ENCODE assay signal across 8 cellular contexts in the genomic region with DNA sequence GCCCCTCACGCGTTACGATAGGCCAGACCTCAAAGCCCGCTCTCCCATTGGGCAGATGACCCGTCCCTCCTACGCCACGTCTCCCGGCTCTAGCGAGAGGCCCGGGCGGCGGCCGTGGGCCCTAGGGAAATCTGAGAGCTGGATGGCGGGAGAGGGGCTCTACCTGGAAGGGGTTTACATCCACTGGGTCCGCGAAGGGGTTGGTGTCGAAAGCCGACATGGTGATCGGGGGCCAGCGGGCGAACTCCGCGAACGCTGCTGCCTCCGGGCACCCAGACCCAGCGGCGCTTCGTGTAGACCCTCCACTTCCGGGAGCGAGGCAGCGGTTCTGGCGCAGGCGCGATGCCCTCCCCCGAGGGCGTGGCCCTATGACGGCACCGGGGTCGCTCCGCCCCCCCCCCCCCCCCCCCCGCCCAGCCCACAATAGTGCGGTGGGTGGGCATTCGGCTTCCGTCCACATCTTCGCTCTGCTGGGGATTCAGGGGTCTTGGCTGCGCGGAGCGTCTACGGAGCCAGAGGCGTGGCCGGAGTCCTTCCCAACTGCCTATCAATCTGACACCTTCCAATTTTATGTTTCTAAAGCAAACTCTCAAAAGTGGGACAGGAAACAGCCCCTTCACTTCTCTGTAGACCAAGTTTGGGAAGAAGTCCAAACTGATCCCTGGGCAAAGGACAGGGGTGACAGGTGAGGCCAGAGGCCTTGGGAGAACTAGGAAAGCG. TPM values are rescaled to one million over a fixed set of nuclear protein-coding genes. Genes with fewer than 3 reads are reported as not detected.
DNase-seq lines count a peak whose midpoint lies in the region; ATAC-seq lines count a peak whose summit lies in the region.

A gene with protein sequence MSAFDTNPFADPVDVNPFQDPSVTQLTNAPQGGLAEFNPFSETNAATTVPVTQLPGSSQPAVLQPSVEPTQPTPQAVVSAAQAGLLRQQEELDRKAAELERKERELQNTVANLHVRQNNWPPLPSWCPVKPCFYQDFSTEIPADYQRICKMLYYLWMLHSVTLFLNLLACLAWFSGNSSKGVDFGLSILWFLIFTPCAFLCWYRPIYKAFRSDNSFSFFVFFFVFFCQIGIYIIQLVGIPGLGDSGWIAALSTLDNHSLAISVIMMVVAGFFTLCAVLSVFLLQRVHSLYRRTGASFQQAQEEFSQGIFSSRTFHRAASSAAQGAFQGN (minus strand): TSS at position 330 of the 720 bp plus-strand sequence. CDS start 110 bp downstream, at position 220.

- peak; percentile 58 for ATAC-seq in GM21360 (IDR thresholded peaks at IDR 0.05; ENCODE audit: unreplicated experiment)

- peak; percentile 79 for DNase-seq in COLO829 (ENCODE audit: low spot score)
- DNase-seq in HT-29 (ENCODE audit: low spot score) = peak; percentile 96
- peak; percentile 97 for DNase-seq in NK-92 treated with Interleukin-12 subunit alpha and Interleukin-12 subunit beta, amount 100 ng/mL, for 24 hours (lab: John Stamatoyannopoulos, UW)
- DNase-seq in activated CD8-positive, alpha-beta memory T cell treated with anti-CD3 and anti-CD28 coated beads for 24 hours = peak; percentile 97
- peak; percentile 86 for DNase-seq in effector CD4-positive, alpha-beta T cell
- peak; percentile 95 to 97 for DNase-seq in lung microvascular endothelial cell (ENCODE audit: low read depth in 2 of 2)
- peak; percentile 73 to 82 (median 82) for DNase-seq in stimulated activated CD4-positive, alpha-beta T cell treated with anti-CD3 and anti-CD28 coated beads, TNF-alpha, amount 100 ng/mL, for 4 hours (ENCODE audit: low read depth in 3 of 3)

RNA-seq across cellular contexts. Expression of the gene that starts here (rescaled TPM):
- total RNA-seq in HT-29 (2014; rRNA removed; shearing (Covaris generic)) = 45.6 and 57.4 TPM in 2 replicates
- total RNA-seq in lung microvascular endothelial cell = 13.7 and 19.2 TPM in 2 replicates

Comparison
In these comparisons a context has a peak if more than half of its experiments do, and no peak if none do; other contexts are left out.
1. Peak in every context shown above with its lines: DNase-seq and ATAC-seq.